In genomic region chr12:107917912-107918800, GRCh38 we compare ENCODE assay signal across 8 cellular contexts.
DNase-seq lines count a peak whose midpoint lies in the region; ATAC-seq and TF ChIP-seq lines count a peak whose summit lies in the region.

No MANE protein-coding gene starts in this region.

- TF ChIP-seq CTCF in HCT116 (IDR thresholded peaks at IDR 0.05 in 2 of 3, conservative IDR thresholded peaks at IDR 0.05 in 1 of 3; ENCODE audit: borderline replicate concordance in 1 of 3, insufficient read depth in 1 of 3, low read depth in 2 of 3, low read length in 2 of 3) (peak; percentile 55 to 77 (median 77); a peak in 5 of 6 replicates), OCI-LY7 (conservative IDR thresholded peaks at IDR 0.05; ENCODE audit: low read length) (peak; percentile 77), fibroblast of pulmonary artery (IDR thresholded peaks at IDR 0.05; ENCODE audit: low read length, missing control alignments) (peak; percentile 69), smooth muscle cell (IDR thresholded peaks at IDR 0.05; ENCODE audit: borderline replicate concordance, insufficient read depth, poor library complexity, severe bottlenecking) (peak; percentile 58)

- peak; percentile 74 for TF ChIP-seq RAD21 in HCT116 (IDR thresholded peaks at IDR 0.05; ENCODE audit: low read depth)

- H3K9ac ChIP-seq in HCT116 (ENCODE audit: low read length) (no peak overlapping the region), smooth muscle cell (ENCODE audit: low read depth) (no peak overlapping the region)

- intact Hi-C loops in HCT116 (cut with micrococcal nuclease) = loop anchor here (1.0 to 10.0 kb wide), 4 partner anchors 276 to 697 kb away; no protein-coding TSS in a partner anchor
- intact Hi-C loops in OCI-LY7 (cut with micrococcal nuclease; ENCODE audit: unreplicated experiment) = loop anchor here (10.0 kb wide), 2 partner anchors 277 to 597 kb away; partner anchors contain the start of gene FICD

- H3K9me2 ChIP-seq in HCT116 (ENCODE audit: insufficient read depth) (no peaks in the 10 kb centered on the region), OCI-LY7 (ENCODE audit: insufficient read depth, low read length) (no peaks in the 10 kb centered on the region)

- no TSS peak for BruUV-seq in HCT116 (replicated peaks; lab: Mats Ljungman, UMichigan)
- BruUV-seq in OCI-LY7 (replicated peaks; lab: Mats Ljungman, UMichigan) = no TSS peak

- H3K79me2 ChIP-seq in HCT116 (ENCODE audit: insufficient read depth, low read length) (no peaks in the 10 kb centered on the region), OCI-LY7 (ENCODE audit: insufficient read depth, low read depth, low read length) (no peaks in the 10 kb centered on the region), smooth muscle cell (ENCODE audit: low read depth) (no peaks in the 10 kb centered on the region)

- H3K9me3 ChIP-seq in HCT116 (ENCODE audit: control insufficient read depth in 1 of 2, insufficient read depth in 1 of 2, low read depth in 1 of 2, low read length in 2 of 2) = no peaks in the 10 kb centered on the region
- no peaks in the 10 kb centered on the region for H3K9me3 ChIP-seq in OCI-LY7 (ENCODE audit: low read length)
- H3K9me3 ChIP-seq in smooth muscle cell (replicated peaks; ENCODE audit: low read depth) = no peaks in the 10 kb centered on the region

- CTCF ChIA-PET in HCT116 (lab: Charles Lee) (interaction anchor here (0.6 to 2.5 kb wide), 11 partner anchors 11 to 695 kb away, joined by 3 to 13 read pairs (median 4); no protein-coding TSS in a partner anchor), OCI-LY7 (lab: Charles Lee; ENCODE audit: unreplicated experiment) (no interaction called here)

- RAD21 ChIA-PET in HCT116 (lab: Charles Lee; ENCODE audit: low non-redundant PET in 1 of 2, low total read pairs in 2 of 2, uncharacterized antibody in 2 of 2, unreplicated experiment in 2 of 2) = interaction anchor here in 1 of 2 experiments (1.1 kb wide), 1 partner anchor 10 kb away, joined by 3 read pairs; no protein-coding TSS in a partner anchor

- H3K4me3 ChIP-seq in HCT116 (replicated peaks in 1 of 2; ENCODE audit: low read depth in 1 of 2, low read length in 2 of 2) (no peak overlapping the region), OCI-LY7 (ENCODE audit: low read depth, low read length, poor library complexity, severe bottlenecking) (no peak overlapping the region), fibroblast of pulmonary artery (replicated peaks; ENCODE audit: low read depth, low read length) (no peak overlapping the region), smooth muscle cell (no peak overlapping the region)

- H4K20me1 ChIP-seq in HCT116 (ENCODE audit: insufficient read depth) = no peaks in the 10 kb centered on the region
- no peaks in the 10 kb centered on the region for H4K20me1 ChIP-seq in OCI-LY7 (ENCODE audit: insufficient read depth, low read length)
- no peaks in the 10 kb centered on the region for H4K20me1 ChIP-seq in smooth muscle cell (ENCODE audit: low read depth)

- H3K36me3 ChIP-seq in HCT116 (ENCODE audit: control insufficient read depth in 1 of 2, insufficient read depth in 2 of 2, low read length in 2 of 2) (no peaks in the 10 kb centered on the region), OCI-LY7 (ENCODE audit: insufficient read depth, low read length) (no peaks in the 10 kb centered on the region), smooth muscle cell (ENCODE audit: low read depth) (no peaks in the 10 kb centered on the region)

- no peak for TF ChIP-seq POLR2A in HCT116 (IDR thresholded peaks at IDR 0.05; ENCODE audit: borderline replicate concordance, extremely low read depth, insufficient read depth, insufficient read length)

- ATAC-seq in HCT116 = peak; percentile 91
- ATAC-seq in GM19455 (IDR thresholded peaks at IDR 0.05; ENCODE audit: unreplicated experiment) = no peak

- DNase-seq in COLO668 (lab: John Stamatoyannopoulos, UW; ENCODE audit: unreplicated experiment) = peak; percentile 13
- peak; percentile 32 for DNase-seq in HCT116 (ENCODE audit: low read depth, low spot score)
- DNase-seq in OCI-LY7 (ENCODE audit: low spot score) = peak; percentile 34
- DNase-seq in fibroblast of pulmonary artery (ENCODE audit: low read depth) = peak; percentile 38
- DNase-seq in smooth muscle cell (lab: John Stamatoyannopoulos, UW; ENCODE audit: unreplicated experiment) = no peak
- no peak for DNase-seq in globus pallidus (ENCODE audit: low spot score)
- no peak for DNase-seq in activated effector memory CD4-positive, alpha-beta T cell treated with Interleukin-2 at 50 U/mL for 16 hours

- H3K4me1 ChIP-seq in HCT116 (ENCODE audit: control insufficient read depth in 1 of 2, insufficient read depth in 2 of 2, low read length in 2 of 2) (no peaks in the 10 kb centered on the region), OCI-LY7 (ENCODE audit: insufficient read depth, low read length, poor library complexity, severe bottlenecking) (no peaks in the 10 kb centered on the region), smooth muscle cell (ENCODE audit: low read depth) (no peaks in the 10 kb centered on the region)

- WGBS in smooth muscle cell (ENCODE audit: low lambda C conversion rate) = 34% methylated on average over 8 of the region's 8 CpGs

- H3K27ac ChIP-seq in HCT116 (ENCODE audit: low read depth, low read length) (no peak overlapping the region), OCI-LY7 (ENCODE audit: low read depth, low read length, poor library complexity, severe bottlenecking) (no peak overlapping the region), smooth muscle cell (ENCODE audit: low read depth) (no peak overlapping the region)

- H3K27me3 ChIP-seq in HCT116 (ENCODE audit: insufficient read depth, low read length) (peaks cover 26% of the 10 kb centered on the region), smooth muscle cell (ENCODE audit: low read depth) (peaks cover 70% of the 10 kb centered on the region)

- H2AFZ ChIP-seq in HCT116 (ENCODE audit: low read depth, low read length, poor library complexity, severe bottlenecking) = no peak overlapping the region
- H2AFZ ChIP-seq in OCI-LY7 (ENCODE audit: low read length) = no peak overlapping the region
- no peak overlapping the region for H2AFZ ChIP-seq in smooth muscle cell (ENCODE audit: low read depth)

- no peaks in the 10 kb centered on the region for H3F3A ChIP-seq in smooth muscle cell (ENCODE audit: low read depth)

- POLR2A ChIA-PET in HCT116 (lab: Charles Lee) = no interaction called here
- POLR2A ChIA-PET in OCI-LY7 (lab: Charles Lee) = interaction anchor here (1.1 kb wide), 1 partner anchor 46 kb away, joined by 3 read pairs; no protein-coding TSS in a partner anchor

- H3K4me2 ChIP-seq in HCT116 (ENCODE audit: low read length) (no peak overlapping the region), OCI-LY7 (ENCODE audit: low read length) (no peak overlapping the region), smooth muscle cell (no peak overlapping the region)

TF ChIP-seq in HCT116, 20 proteins besides CTCF, POLR2A, EP300 and RAD21:
- TF ChIP-seq FOSL1 (IDR thresholded peaks at IDR 0.05; ENCODE audit: low read depth) (no peak), MAX (IDR thresholded peaks at IDR 0.05) (no peak), EZH2phosphoT487 (IDR thresholded peaks at IDR 0.05; ENCODE audit: borderline replicate concordance) (no peak), ZFX (IDR thresholded peaks at IDR 0.05) (no peak), SP1 (IDR thresholded peaks at IDR 0.05; ENCODE audit: low read depth) (no peak), CEBPB (IDR thresholded peaks at IDR 0.05; ENCODE audit: low read depth) (no peak), POLR2AphosphoS5 (IDR thresholded peaks at IDR 0.05; ENCODE audit: low read depth, low read length) (no peak), EZH2 (IDR thresholded peaks at IDR 0.05) (no peak), CBX3 (IDR thresholded peaks at IDR 0.05; ENCODE audit: low read depth) (no peak), TCF7L2 (IDR thresholded peaks at IDR 0.05; ENCODE audit: borderline replicate concordance, extremely low read depth, insufficient read depth, insufficient read length) (no peak), ATF3 (IDR thresholded peaks at IDR 0.05) (no peak)

Comparison
In these comparisons a context has a peak if more than half of its experiments do, and no peak if none do; other contexts are left out.
1. DNase-seq: peak in COLO668 (single experiment), HCT116 (single experiment), OCI-LY7 (single experiment) and fibroblast of pulmonary artery (single experiment); none in smooth muscle cell (single experiment), globus pallidus (single experiment) and activated effector memory CD4-positive, alpha-beta T cell treated with Interleukin-2 at 50 U/mL for 16 hours (single experiment).
2. Peak in every context shown above with its lines, with median percentiles within 50 percentile points of each other: CTCF ChIP-seq.